Comparison of ENCODE assay signal across 1 cellular context in genomic region chr3:170357176-170357919, GRCh38.
TF ChIP-seq lines count a peak whose summit lies in the region.

TSS of gene SKIL (plus strand) at chr3:170357715. CDS start at chr3:170360332, 2,617 bp downstream.

TF ChIP-seq in WTC11, 78 proteins besides CTCF, POLR2A, EP300 and RAD21 (continued from another document):
- TF ChIP-seq PREB (CRISPR knock-in tag; IDR thresholded peaks at IDR 0.05; ENCODE audit: borderline replicate concordance) = no peak
- TF ChIP-seq CREM (CRISPR knock-in tag; IDR thresholded peaks at IDR 0.05) = peak; percentile 68; the same call in 1 of the 2 replicates
- TF ChIP-seq ZNF263 (CRISPR knock-in tag; IDR thresholded peaks at IDR 0.05; ENCODE audit: low read depth) = no peak
- TF ChIP-seq TEAD1 (CRISPR knock-in tag; IDR thresholded peaks at IDR 0.05) = peak; percentile 37; the same call in 1 of the 2 replicates
- TF ChIP-seq ELF4 (CRISPR knock-in tag; IDR thresholded peaks at IDR 0.05; ENCODE audit: low read depth) = no peak
- TF ChIP-seq RORB (CRISPR knock-in tag; IDR thresholded peaks at IDR 0.05) = no peak
- TF ChIP-seq, protein P1, sequence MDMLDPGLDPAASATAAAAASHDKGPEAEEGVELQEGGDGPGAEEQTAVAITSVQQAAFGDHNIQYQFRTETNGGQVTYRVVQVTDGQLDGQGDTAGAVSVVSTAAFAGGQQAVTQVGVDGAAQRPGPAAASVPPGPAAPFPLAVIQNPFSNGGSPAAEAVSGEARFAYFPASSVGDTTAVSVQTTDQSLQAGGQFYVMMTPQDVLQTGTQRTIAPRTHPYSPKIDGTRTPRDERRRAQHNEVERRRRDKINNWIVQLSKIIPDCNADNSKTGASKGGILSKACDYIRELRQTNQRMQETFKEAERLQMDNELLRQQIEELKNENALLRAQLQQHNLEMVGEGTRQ (CRISPR knock-in tag; IDR thresholded peaks at IDR 0.05) = no peak
- TF ChIP-seq ATF3 (CRISPR knock-in tag; conservative IDR thresholded peaks at IDR 0.05) = no peak
- no peak for TF ChIP-seq TEAD4 (CRISPR knock-in tag; IDR thresholded peaks at IDR 0.05)
- no peak for TF ChIP-seq CBFB (CRISPR knock-in tag; IDR thresholded peaks at IDR 0.05; ENCODE audit: low read depth)
- TF ChIP-seq ETV6 (CRISPR knock-in tag; IDR thresholded peaks at IDR 0.05) = 0 out of 2 replicates have a peak, but pooled peaks have one; percentile 15
- no peak for TF ChIP-seq ZMAT4 (CRISPR knock-in tag; IDR thresholded peaks at IDR 0.05)
- no peak for TF ChIP-seq ZNF317 (CRISPR knock-in tag; IDR thresholded peaks at IDR 0.05; ENCODE audit: borderline replicate concordance, low read depth)
- no peak for TF ChIP-seq ZNF396 (CRISPR knock-in tag; IDR thresholded peaks at IDR 0.05; ENCODE audit: borderline replicate concordance)
- TF ChIP-seq GRHL2 (CRISPR knock-in tag; IDR thresholded peaks at IDR 0.05; ENCODE audit: insufficient replicate concordance, severe bottlenecking) = no peak
- TF ChIP-seq, protein P2, sequence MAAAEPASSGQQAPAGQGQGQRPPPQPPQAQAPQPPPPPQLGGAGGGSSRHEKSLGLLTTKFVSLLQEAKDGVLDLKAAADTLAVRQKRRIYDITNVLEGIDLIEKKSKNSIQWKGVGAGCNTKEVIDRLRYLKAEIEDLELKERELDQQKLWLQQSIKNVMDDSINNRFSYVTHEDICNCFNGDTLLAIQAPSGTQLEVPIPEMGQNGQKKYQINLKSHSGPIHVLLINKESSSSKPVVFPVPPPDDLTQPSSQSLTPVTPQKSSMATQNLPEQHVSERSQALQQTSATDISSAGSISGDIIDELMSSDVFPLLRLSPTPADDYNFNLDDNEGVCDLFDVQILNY (CRISPR knock-in tag; IDR thresholded peaks at IDR 0.05) = no peak
- no peak for TF ChIP-seq SMAD3 (CRISPR knock-in tag; IDR thresholded peaks at IDR 0.05; ENCODE audit: borderline replicate concordance)
- TF ChIP-seq CREB1 (CRISPR knock-in tag; IDR thresholded peaks at IDR 0.05) = no peak
- TF ChIP-seq ZNF423 (CRISPR knock-in tag; IDR thresholded peaks at IDR 0.05) = 0 out of 2 replicates have a peak, but pooled peaks have one; percentile 19
- TF ChIP-seq GTF2I (CRISPR knock-in tag; conservative IDR thresholded peaks at IDR 0.05) = no peak
- TF ChIP-seq, protein P3, sequence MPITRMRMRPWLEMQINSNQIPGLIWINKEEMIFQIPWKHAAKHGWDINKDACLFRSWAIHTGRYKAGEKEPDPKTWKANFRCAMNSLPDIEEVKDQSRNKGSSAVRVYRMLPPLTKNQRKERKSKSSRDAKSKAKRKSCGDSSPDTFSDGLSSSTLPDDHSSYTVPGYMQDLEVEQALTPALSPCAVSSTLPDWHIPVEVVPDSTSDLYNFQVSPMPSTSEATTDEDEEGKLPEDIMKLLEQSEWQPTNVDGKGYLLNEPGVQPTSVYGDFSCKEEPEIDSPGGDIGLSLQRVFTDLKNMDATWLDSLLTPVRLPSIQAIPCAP (CRISPR knock-in tag; IDR thresholded peaks at IDR 0.05) = no peak
- TF ChIP-seq FOXP1 (CRISPR knock-in tag; IDR thresholded peaks at IDR 0.05; ENCODE audit: borderline replicate concordance) = peak; percentile 45
- no peak for TF ChIP-seq NR2C2 (CRISPR knock-in tag; IDR thresholded peaks at IDR 0.05)
- TF ChIP-seq NFE2L1 (CRISPR knock-in tag; IDR thresholded peaks at IDR 0.05) = no peak
- TF ChIP-seq ARID4B (CRISPR knock-in tag; IDR thresholded peaks at IDR 0.05; ENCODE audit: borderline replicate concordance) = no peak; the same call in 1 of the 2 replicates
- no peak for TF ChIP-seq ATF1 (CRISPR knock-in tag; IDR thresholded peaks at IDR 0.05)
- TF ChIP-seq E2F4 (CRISPR knock-in tag; IDR thresholded peaks at IDR 0.05; ENCODE audit: borderline replicate concordance, low read depth) = peak; percentile 16; the same call in 1 of the 2 replicates
- TF ChIP-seq, protein P4, sequence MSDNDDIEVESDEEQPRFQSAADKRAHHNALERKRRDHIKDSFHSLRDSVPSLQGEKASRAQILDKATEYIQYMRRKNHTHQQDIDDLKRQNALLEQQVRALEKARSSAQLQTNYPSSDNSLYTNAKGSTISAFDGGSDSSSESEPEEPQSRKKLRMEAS (CRISPR knock-in tag; IDR thresholded peaks at IDR 0.05) = no peak; the same call in 1 of the 2 replicates
- TF ChIP-seq, protein P5, sequence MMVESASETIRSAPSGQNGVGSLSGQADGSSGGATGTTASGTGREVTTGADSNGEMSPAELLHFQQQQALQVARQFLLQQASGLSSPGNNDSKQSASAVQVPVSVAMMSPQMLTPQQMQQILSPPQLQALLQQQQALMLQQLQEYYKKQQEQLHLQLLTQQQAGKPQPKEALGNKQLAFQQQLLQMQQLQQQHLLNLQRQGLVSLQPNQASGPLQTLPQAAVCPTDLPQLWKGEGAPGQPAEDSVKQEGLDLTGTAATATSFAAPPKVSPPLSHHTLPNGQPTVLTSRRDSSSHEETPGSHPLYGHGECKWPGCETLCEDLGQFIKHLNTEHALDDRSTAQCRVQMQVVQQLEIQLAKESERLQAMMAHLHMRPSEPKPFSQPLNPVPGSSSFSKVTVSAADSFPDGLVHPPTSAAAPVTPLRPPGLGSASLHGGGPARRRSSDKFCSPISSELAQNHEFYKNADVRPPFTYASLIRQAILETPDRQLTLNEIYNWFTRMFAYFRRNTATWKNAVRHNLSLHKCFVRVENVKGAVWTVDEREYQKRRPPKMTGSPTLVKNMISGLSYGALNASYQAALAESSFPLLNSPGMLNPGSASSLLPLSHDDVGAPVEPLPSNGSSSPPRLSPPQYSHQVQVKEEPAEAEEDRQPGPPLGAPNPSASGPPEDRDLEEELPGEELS (CRISPR knock-in tag; IDR thresholded peaks at IDR 0.05) = no peak
- TF ChIP-seq ZNF121 (CRISPR knock-in tag; IDR thresholded peaks at IDR 0.05) = no peak
- 0 out of 2 replicates have a peak, but pooled peaks have one; percentile 34 for TF ChIP-seq TP53 (CRISPR knock-in tag; IDR thresholded peaks at IDR 0.05)
- TF ChIP-seq AFF4 (CRISPR knock-in tag; IDR thresholded peaks at IDR 0.05; ENCODE audit: borderline replicate concordance) = 0 out of 2 replicates have a peak, but pooled peaks have one; percentile 2
TF ChIP-seq in WTC11: peak in this region for 15.
